Comparison of ENCODE assay signal across 26 cellular contexts in genomic region chr6:165448210-165448609, GRCh38.
"Had no signal": no experiment of that assay in that cellular context is flagged by ENCODE, and none has a peak within 500 bp of the region (broad histone marks: within the 10 kb centered on the region; RNA-seq: fewer than 3 reads in every experiment).

No MANE protein-coding gene starts in this region.

- H3K9me3 ChIP-seq: colonic mucosa, gastroesophageal sphincter, thyroid gland had no signal

- H3K4me3 ChIP-seq: colonic mucosa, gastroesophageal sphincter, heart right ventricle, lung, thyroid gland had no signal

- H3K27ac Mint-ChIP-seq: activated CD4-positive, alpha-beta T cell treated with anti-CD3 and anti-CD28 coated beads, Interleukin-2, amount 10 ng/mL, durations not matched to agents 24 days and 14 days; activated CD8-positive, alpha-beta T cell treated with anti-CD3 and anti-CD28 coated beads for 36 hours; activated naive CD4-positive, alpha-beta T cell treated with anti-CD3 and anti-CD28 coated beads for 36 hours; activated naive CD8-positive, alpha-beta T cell treated with anti-CD3 and anti-CD28 coated beads, Interleukin-2, amount 50 U/mL, for 24 hours; activated T-cell treated with anti-CD3 and anti-CD28 coated beads, Interleukin-2, amount 50 U/mL, for 24 hours; brain; nephron had no signal

- H3K27me3 ChIP-seq: colonic mucosa, gastroesophageal sphincter, heart right ventricle, thyroid gland had no signal

- DNase-seq: activated CD4-positive, alpha-beta T cell treated with anti-CD3 and anti-CD28 coated beads, Interleukin-2, amount 10 ng/mL, durations not matched to agents 24 days and 14 days; activated CD8-positive, alpha-beta T cell treated with anti-CD3 and anti-CD28 coated beads for 36 hours; activated naive CD4-positive, alpha-beta T cell treated with anti-CD3 and anti-CD28 coated beads for 36 hours; activated naive CD8-positive, alpha-beta T cell treated with anti-CD3 and anti-CD28 coated beads, Interleukin-2, amount 50 U/mL, for 24 hours; activated T-cell treated with anti-CD3 and anti-CD28 coated beads, Interleukin-2, amount 50 U/mL, for 24 hours; anterior cingulate cortex; central memory CD4-positive, alpha-beta T cell; colonic mucosa; heart right ventricle; midbrain; nucleus accumbens; posterior cingulate gyrus; retina; stimulated activated CD4-positive, alpha-beta T cell treated with anti-CD3 and anti-CD28 coated beads, Interleukin-1b, Interleukin-23, amount 100 ng/mL, for 48 hours; stimulated activated CD8-positive, alpha-beta memory T cell treated with anti-CD3 and anti-CD28 coated beads, Interleukin-4, amount 100 ng/mL, for 48 hours; stimulated activated naive CD4-positive, alpha-beta T cell; T-helper 1 cell; T1000; thyroid gland had no signal

- H3K9me3 Mint-ChIP-seq: activated naive CD4-positive, alpha-beta T cell treated with anti-CD3 and anti-CD28 coated beads for 36 hours; activated naive CD8-positive, alpha-beta T cell treated with anti-CD3 and anti-CD28 coated beads, Interleukin-2, amount 50 U/mL, for 24 hours; activated T-cell treated with anti-CD3 and anti-CD28 coated beads, Interleukin-2, amount 50 U/mL, for 24 hours had no signal

- ATAC-seq: activated CD8-positive, alpha-beta T cell treated with anti-CD3 and anti-CD28 coated beads for 36 hours; activated naive CD8-positive, alpha-beta T cell treated with anti-CD3 and anti-CD28 coated beads, Interleukin-2, amount 50 U/mL, for 24 hours; esophagus mucosa; gastroesophageal sphincter; heart right ventricle had no signal

- H3K4me1 ChIP-seq: colonic mucosa, gastroesophageal sphincter had no signal

- H3K36me3 ChIP-seq: colonic mucosa, gastroesophageal sphincter, thyroid gland had no signal

- H3K4me1 Mint-ChIP-seq: activated CD4-positive, alpha-beta T cell treated with anti-CD3 and anti-CD28 coated beads, Interleukin-2, amount 10 ng/mL, durations not matched to agents 24 days and 14 days; activated naive CD8-positive, alpha-beta T cell treated with anti-CD3 and anti-CD28 coated beads, Interleukin-2, amount 50 U/mL, for 24 hours; brain; nephron had no signal

- H3K27me3 Mint-ChIP-seq: activated CD4-positive, alpha-beta T cell treated with anti-CD3 and anti-CD28 coated beads, Interleukin-2, amount 10 ng/mL, durations not matched to agents 24 days and 14 days; activated CD8-positive, alpha-beta T cell treated with anti-CD3 and anti-CD28 coated beads for 36 hours; activated naive CD8-positive, alpha-beta T cell treated with anti-CD3 and anti-CD28 coated beads, Interleukin-2, amount 50 U/mL, for 24 hours; activated T-cell treated with anti-CD3 and anti-CD28 coated beads, Interleukin-2, amount 50 U/mL, for 24 hours; brain had no signal

- H3K4me3 Mint-ChIP-seq: activated CD4-positive, alpha-beta T cell treated with anti-CD3 and anti-CD28 coated beads, Interleukin-2, amount 10 ng/mL, durations not matched to agents 24 days and 14 days; activated CD8-positive, alpha-beta T cell treated with anti-CD3 and anti-CD28 coated beads for 36 hours; activated naive CD4-positive, alpha-beta T cell treated with anti-CD3 and anti-CD28 coated beads for 36 hours; activated naive CD8-positive, alpha-beta T cell treated with anti-CD3 and anti-CD28 coated beads, Interleukin-2, amount 50 U/mL, for 24 hours; activated T-cell treated with anti-CD3 and anti-CD28 coated beads, Interleukin-2, amount 50 U/mL, for 24 hours; brain; nephron had no signal

- FAIRE-seq: islet of Langerhans, urothelium cell line had no signal

- H3K27ac ChIP-seq: colonic mucosa, gastroesophageal sphincter, heart right ventricle, thyroid gland had no signal
